8 cellular contexts compared by ENCODE assay signal in genomic region chr7:98930921-98931320, GRCh38. TPM values are rescaled to one million over a fixed set of nuclear protein-coding genes. Genes with fewer than 3 reads are reported as not detected.
DNase-seq lines count a peak whose midpoint lies in the region; ATAC-seq and FAIRE-seq lines count a peak whose summit lies in the region.

No MANE protein-coding gene starts in this region.

- WGBS in small intestine, 3 donors: 83 to 93% (median 91%) methylated on average over 3 of the region's 3 CpGs
- no CpG with 5 or more reads among the region's 3 CpGs for WGBS in neuronal stem cell (ENCODE audit: extremely low coverage in 2 of 2, insufficient read length in 2 of 2, insufficient replicate concordance in 1 of 2), 2 donors

- H3K4me1 Mint-ChIP-seq in activated T-cell treated with anti-CD3 and anti-CD28 coated beads, Interleukin-2, amount 50 U/mL, for 72 hours (ENCODE audit: low read depth): peaks cover 9% of the 10 kb centered on the region

- ATAC-seq in activated naive CD4-positive, alpha-beta T cell treated with anti-CD3 and anti-CD28 coated beads, Interleukin-2, amount 50 U/mL, for 72 hours: peak; percentile 85
- ATAC-seq in HG03095 (IDR thresholded peaks at IDR 0.05; ENCODE audit: unreplicated experiment): peak; percentile 73
- ATAC-seq in activated T-cell treated with anti-CD3 and anti-CD28 coated beads, Interleukin-2, amount 50 U/mL, for 72 hours (replicated peaks in 1 of 2): peak; percentile 93 to 97

- no peak overlapping the region for H2BK15ac ChIP-seq in neuronal stem cell (ENCODE audit: low read length)

- H3K14ac ChIP-seq in neuronal stem cell (ENCODE audit: low read length): no peak overlapping the region

- no peaks in the 10 kb centered on the region for H3K27me3 ChIP-seq in small intestine (ENCODE audit: control insufficient read depth in 2 of 2, insufficient read depth in 2 of 2, low read length in 2 of 2)
- no peaks in the 10 kb centered on the region for H3K27me3 ChIP-seq in neuronal stem cell (ENCODE audit: control insufficient read depth in 3 of 3, insufficient read depth in 3 of 3, low read depth in 1 of 3, low read length in 3 of 3)

- no peaks in the 10 kb centered on the region for H3K27me3 Mint-ChIP-seq in activated T-cell treated with anti-CD3 and anti-CD28 coated beads, Interleukin-2, amount 50 U/mL, for 72 hours (ENCODE audit: low read depth)

- no peak overlapping the region for H3K18ac ChIP-seq in neuronal stem cell (ENCODE audit: low read length)

- H3K27ac ChIP-seq in small intestine (ENCODE audit: low read depth in 1 of 2, low read length in 1 of 2) (peak overlapping the region in 1 of 2 donors; percentile 11), neuronal stem cell (replicated peaks; ENCODE audit: low read length) (no peak overlapping the region)

- peak overlapping the region in 1 of 2 donors; percentile 68 for H3K4me3 Mint-ChIP-seq in activated T-cell treated with anti-CD3 and anti-CD28 coated beads, Interleukin-2, amount 50 U/mL, for 72 hours

- no peak for FAIRE-seq in small intestine (lab: Jason Lieb, UNC)

- H4K8ac ChIP-seq in neuronal stem cell (ENCODE audit: low read depth, low read length): no peak overlapping the region

- no peak overlapping the region for H3K4ac ChIP-seq in neuronal stem cell (ENCODE audit: low read length)

- H3K23ac ChIP-seq in neuronal stem cell (ENCODE audit: low read depth, low read length, poor library complexity): no peak overlapping the region

- H3K27ac Mint-ChIP-seq in activated naive CD4-positive, alpha-beta T cell treated with anti-CD3 and anti-CD28 coated beads, Interleukin-2, amount 50 U/mL, for 72 hours: no peak overlapping the region
- H3K27ac Mint-ChIP-seq in activated T-cell treated with anti-CD3 and anti-CD28 coated beads, Interleukin-2, amount 50 U/mL, for 72 hours: peak overlapping the region; percentile 72

- no peak overlapping the region for H2BK5ac ChIP-seq in neuronal stem cell (ENCODE audit: low read length)

- no peaks in the 10 kb centered on the region for H3K9me3 Mint-ChIP-seq in activated naive CD4-positive, alpha-beta T cell treated with anti-CD3 and anti-CD28 coated beads, Interleukin-2, amount 50 U/mL, for 72 hours
- H3K9me3 Mint-ChIP-seq in activated T-cell treated with anti-CD3 and anti-CD28 coated beads, Interleukin-2, amount 50 U/mL, for 72 hours: no peaks in the 10 kb centered on the region

- H3K79me1 ChIP-seq in neuronal stem cell (ENCODE audit: low read depth, low read length): no peaks in the 10 kb centered on the region

- no peak overlapping the region for H3K9ac ChIP-seq in neuronal stem cell (ENCODE audit: low read depth, low read length, poor library complexity)

- no peak overlapping the region for H3K4me2 ChIP-seq in neuronal stem cell (ENCODE audit: insufficient read depth, low read length, poor library complexity, severe bottlenecking)

- H3K9me3 ChIP-seq in small intestine (ENCODE audit: control insufficient read depth, low read depth) (no peaks in the 10 kb centered on the region), neuronal stem cell (replicated peaks in 1 of 2; ENCODE audit: control insufficient read depth in 2 of 2, insufficient read depth in 1 of 2, low read depth in 1 of 2, low read length in 2 of 2) (no peaks in the 10 kb centered on the region)

- H2BK120ac ChIP-seq in neuronal stem cell (ENCODE audit: low read depth, low read length): no peak overlapping the region

- no peak for DNase-seq in activated naive CD4-positive, alpha-beta T cell treated with anti-CD3 and anti-CD28 coated beads, Interleukin-2, amount 50 U/mL, for 72 hours (ENCODE audit: low spot score in 2 of 2)
- DNase-seq in activated naive CD4-positive, alpha-beta T cell treated with anti-CD3 and anti-CD28 coated beads, Interleukin-2, amount 50 U/mL, for 16 hours: no peak
- peak; percentile 8 to 53 for DNase-seq in activated T-cell treated with anti-CD3 and anti-CD28 coated beads, Interleukin-2, amount 50 U/mL, for 72 hours
- DNase-seq in small intestine (peak; percentile 1), DMS153 treated with DMSO at 0.1 percent for 48 hours (lab: John Stamatoyannopoulos, UW; ENCODE audit: unreplicated experiment) (no peak), NCI-H2081 (lab: John Stamatoyannopoulos, UW) (no peak), neuronal stem cell (ENCODE audit: low spot score) (no peak)

- H3K4me3 ChIP-seq in small intestine (ENCODE audit: low read depth in 1 of 2, low read length in 2 of 2): no peak overlapping the region
- H3K4me3 ChIP-seq in neuronal stem cell (ENCODE audit: low read length in 2 of 2): no peak overlapping the region

- H2AFZ ChIP-seq in neuronal stem cell (ENCODE audit: low read length): no peak overlapping the region

- no peak overlapping the region for H4K91ac ChIP-seq in neuronal stem cell (ENCODE audit: low read depth, low read length, poor library complexity)

- H3K36me3 ChIP-seq in small intestine (ENCODE audit: control insufficient read depth in 2 of 2, insufficient read depth in 2 of 2, low read length in 2 of 2) (peaks cover 22 to 28% of the 10 kb centered on the region in 2 donors), neuronal stem cell (replicated peaks in 1 of 2; ENCODE audit: control insufficient read depth in 2 of 2, insufficient read depth in 2 of 2, low read length in 2 of 2) (peaks cover 43 to 100% of the 10 kb centered on the region in 2 donors)

- peaks cover 17 to 22% of the 10 kb centered on the region in 2 donors for H3K36me3 Mint-ChIP-seq in activated naive CD4-positive, alpha-beta T cell treated with anti-CD3 and anti-CD28 coated beads, Interleukin-2, amount 50 U/mL, for 72 hours
- H3K36me3 Mint-ChIP-seq in activated T-cell treated with anti-CD3 and anti-CD28 coated beads, Interleukin-2, amount 50 U/mL, for 72 hours (ENCODE audit: insufficient read depth in 2 of 2): peaks cover 18 to 34% of the 10 kb centered on the region in 2 donors

- H2AK5ac ChIP-seq in neuronal stem cell (ENCODE audit: low read depth, low read length): no peak overlapping the region

- H3K4me1 ChIP-seq in small intestine (ENCODE audit: control insufficient read depth in 2 of 2, insufficient read depth in 1 of 2, low read depth in 1 of 2, low read length in 1 of 2) (no peaks in the 10 kb centered on the region), neuronal stem cell (ENCODE audit: control insufficient read depth in 2 of 2, insufficient read depth in 1 of 2, low read depth in 1 of 2, low read length in 2 of 2) (no peaks in the 10 kb centered on the region)

- no peak overlapping the region for H2BK12ac ChIP-seq in neuronal stem cell (ENCODE audit: low read length)

RNA-seq across cellular contexts. Expression of gene TRRAP, which starts 52.6 kb away (rescaled TPM):
- total RNA-seq in activated naive CD4-positive, alpha-beta T cell treated with anti-CD3 and anti-CD28 coated beads, Interleukin-2, amount 50 U/mL, for 72 hours: 10 to 100 TPM; 49.8 to 58.3 TPM
- 10 to 100 TPM; 59.3 to 63.1 TPM for total RNA-seq in activated T-cell treated with anti-CD3 and anti-CD28 coated beads, Interleukin-2, amount 50 U/mL, for 72 hours
- 10 to 100 TPM in 1 of 3 donors, 1 to 10 TPM in 2; 5.4 to 11.9 (median 8.3) TPM for polyA plus RNA-seq in small intestine
- 11.5 TPM for polyA plus RNA-seq in neuronal stem cell (2013, experiment 1 of 2)
- polyA plus RNA-seq in neuronal stem cell (2013, experiment 2 of 2): 11.9 TPM

Comparison
In these comparisons a context has a peak if more than half of its experiments do, and no peak if none do; other contexts are left out.
1. DNase-seq: peak in activated T-cell treated with anti-CD3 and anti-CD28 coated beads, Interleukin-2, amount 50 U/mL, for 72 hours (2 of 2) and small intestine (single experiment); none in activated naive CD4-positive, alpha-beta T cell treated with anti-CD3 and anti-CD28 coated beads, Interleukin-2, amount 50 U/mL, for 72 hours (0 of 2), activated naive CD4-positive, alpha-beta T cell treated with anti-CD3 and anti-CD28 coated beads, Interleukin-2, amount 50 U/mL, for 16 hours (single experiment), DMS153 treated with DMSO at 0.1 percent for 48 hours (single experiment), NCI-H2081 (0 of 2) and neuronal stem cell (single experiment).
2. Peak in every context shown above with its lines, with median percentiles within 50 percentile points of each other: ATAC-seq.